8 cellular contexts compared by ENCODE assay signal in the genomic region with DNA sequence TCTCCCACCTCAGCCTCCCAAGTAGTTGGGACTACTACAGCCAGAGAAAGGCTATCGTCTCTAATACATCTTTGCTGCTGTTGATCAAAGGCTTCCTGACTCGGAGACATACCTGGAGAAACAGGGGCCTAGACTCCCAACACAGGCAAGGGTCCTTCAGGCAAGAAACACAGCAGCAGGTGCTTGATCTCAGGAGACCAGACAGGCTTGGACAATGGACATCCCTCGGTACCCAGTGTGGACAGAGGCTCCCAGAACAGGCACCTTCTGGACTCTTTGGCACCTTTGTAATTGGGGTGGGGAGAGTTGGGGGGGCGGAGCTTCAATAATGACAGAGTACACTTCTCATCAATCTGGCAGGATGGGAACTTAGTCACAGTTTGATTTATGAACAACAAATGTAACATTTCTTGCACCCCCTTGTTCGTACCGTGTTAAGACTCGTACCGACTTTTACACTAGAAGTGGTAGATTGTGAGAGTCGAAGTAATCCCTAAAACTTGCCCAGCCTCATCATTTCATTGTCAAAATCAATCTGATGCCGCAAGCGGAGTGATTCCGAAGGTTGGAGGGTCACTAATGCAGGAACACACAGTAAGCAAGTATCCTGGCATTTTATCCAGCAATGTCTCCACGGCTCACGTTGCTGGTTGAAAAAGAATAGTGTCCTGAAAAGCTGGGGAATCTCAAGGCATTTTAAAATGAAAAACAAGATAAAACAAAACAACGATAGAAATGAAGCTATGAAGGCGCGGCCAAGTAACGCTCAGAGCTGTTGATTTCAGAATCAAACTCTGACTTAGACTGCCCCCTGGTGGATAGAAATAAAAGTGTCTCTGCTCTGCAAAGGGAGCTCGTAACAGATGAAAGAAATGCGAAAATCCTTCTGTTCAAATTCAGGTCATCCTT. TPM values are rescaled to one million over a fixed set of nuclear protein-coding genes. Genes with fewer than 3 reads are reported as not detected.
DNase-seq lines count a peak whose midpoint lies in the region; ATAC-seq and TF ChIP-seq lines count a peak whose summit lies in the region.

No MANE protein-coding gene starts in this region.

- H3K4ac ChIP-seq in neuronal stem cell (ENCODE audit: low read length) = no peak overlapping the region

- no peaks in the 10 kb centered on the region for H3K79me1 ChIP-seq in neuronal stem cell (ENCODE audit: low read depth, low read length)

- no peak overlapping the region for H3K4me2 ChIP-seq in neuronal stem cell (ENCODE audit: insufficient read depth, low read length, poor library complexity, severe bottlenecking)

- H3K9ac ChIP-seq in neuronal stem cell (ENCODE audit: low read depth, low read length, poor library complexity) = no peak overlapping the region

- DNase-seq in DMS 273 treated with DMSO at 0.1 percent for 48 hours (lab: John Stamatoyannopoulos, UW) (peak; percentile 35), NCI-H510A (lab: John Stamatoyannopoulos, UW) (peak; percentile 28), fibroblast of pulmonary artery (ENCODE audit: low read depth) (peak; percentile 84), neuronal stem cell (ENCODE audit: low spot score) (peak; percentile 71), mesenteric fat pad (ENCODE audit: low spot score) (no peak)
- DNase-seq in activated CD8-positive, alpha-beta memory T cell treated with anti-CD3 and anti-CD28 coated beads, Interleukin-2, amount 50 U/mL, for 4 hours = peak; percentile 19

- H2BK15ac ChIP-seq in neuronal stem cell (ENCODE audit: low read length) = no peak overlapping the region

- H2AFZ ChIP-seq in neuronal stem cell (ENCODE audit: low read length) = peak overlapping the region; percentile 58

- ATAC-seq in GM19351 (IDR thresholded peaks at IDR 0.05; ENCODE audit: unreplicated experiment) = peak; percentile 93
- ATAC-seq in HG03439 (IDR thresholded peaks at IDR 0.05; ENCODE audit: unreplicated experiment) = peak; percentile 84

- no peak overlapping the region for H2AK5ac ChIP-seq in neuronal stem cell (ENCODE audit: low read depth, low read length)

- H3K4me1 ChIP-seq in neuronal stem cell (ENCODE audit: control insufficient read depth in 2 of 2, insufficient read depth in 1 of 2, low read depth in 1 of 2, low read length in 2 of 2) = no peaks in the 10 kb centered on the region

- no peak overlapping the region for H3K27ac ChIP-seq in neuronal stem cell (replicated peaks; ENCODE audit: low read length)

- no peak overlapping the region for H2BK12ac ChIP-seq in neuronal stem cell (ENCODE audit: low read length)

- H2BK5ac ChIP-seq in neuronal stem cell (ENCODE audit: low read length) = no peak overlapping the region

- H3K18ac ChIP-seq in neuronal stem cell (ENCODE audit: low read length) = no peak overlapping the region

- peak; percentile 77 for TF ChIP-seq CTCF in fibroblast of pulmonary artery (IDR thresholded peaks at IDR 0.05; ENCODE audit: low read length, missing control alignments)

- H3K23ac ChIP-seq in neuronal stem cell (ENCODE audit: low read depth, low read length, poor library complexity) = no peak overlapping the region

- H3K9me3 ChIP-seq in neuronal stem cell (replicated peaks in 1 of 2; ENCODE audit: control insufficient read depth in 2 of 2, insufficient read depth in 1 of 2, low read depth in 1 of 2, low read length in 2 of 2) = no peaks in the 10 kb centered on the region

- no CpG with 5 or more reads among the region's 20 CpGs for WGBS in neuronal stem cell (ENCODE audit: extremely low coverage in 2 of 2, insufficient read length in 2 of 2, insufficient replicate concordance in 1 of 2), 2 donors

- no peaks in the 10 kb centered on the region for H3K27me3 ChIP-seq in neuronal stem cell (ENCODE audit: control insufficient read depth in 3 of 3, insufficient read depth in 3 of 3, low read depth in 1 of 3, low read length in 3 of 3)

- no peak overlapping the region for H3K4me3 ChIP-seq in fibroblast of pulmonary artery (replicated peaks; ENCODE audit: low read depth, low read length)
- no peak overlapping the region for H3K4me3 ChIP-seq in neuronal stem cell (ENCODE audit: low read length in 2 of 2)

- H3K14ac ChIP-seq in neuronal stem cell (ENCODE audit: low read length) = no peak overlapping the region

- no peak overlapping the region for H2BK120ac ChIP-seq in neuronal stem cell (ENCODE audit: low read depth, low read length)

- H4K91ac ChIP-seq in neuronal stem cell (ENCODE audit: low read depth, low read length, poor library complexity) = no peak overlapping the region

- H3K36me3 ChIP-seq in neuronal stem cell (replicated peaks in 1 of 2; ENCODE audit: control insufficient read depth in 2 of 2, insufficient read depth in 2 of 2, low read length in 2 of 2) = no peaks in the 10 kb centered on the region

- no peak overlapping the region for H4K8ac ChIP-seq in neuronal stem cell (ENCODE audit: low read depth, low read length)

RNA-seq across cellular contexts. Expression of gene STK32A, which starts 46.4 kb away (rescaled TPM):
- 1.8 TPM for polyA plus RNA-seq in neuronal stem cell (2013, experiment 1 of 2)
- polyA plus RNA-seq in neuronal stem cell (2013, experiment 2 of 2) = 1.9 TPM
- 0.51 TPM for total RNA-seq in mesenteric fat pad
